Comparison of ENCODE assay signal across 11 cellular contexts in the genomic region with DNA sequence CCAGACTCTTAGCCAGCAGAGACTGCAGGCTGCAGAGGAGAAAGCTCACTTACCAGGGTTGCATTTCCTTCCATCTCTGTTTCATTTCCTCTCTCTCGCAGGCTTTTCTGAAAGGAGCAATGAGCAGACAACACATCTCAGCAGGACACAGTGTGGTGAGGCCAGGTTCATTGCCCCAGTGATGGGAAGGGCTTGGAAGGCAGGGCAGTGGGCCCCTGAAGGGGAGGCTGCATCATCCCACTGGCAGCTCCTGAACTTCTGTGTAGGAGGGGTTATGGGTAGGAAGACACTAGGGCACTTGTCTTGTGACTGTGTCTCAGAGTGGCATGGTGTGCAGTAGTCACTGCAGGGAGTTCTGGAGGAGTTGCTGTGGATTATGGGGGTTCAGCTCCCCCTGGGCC.
DNase-seq lines count a peak whose midpoint lies in the region; ATAC-seq lines count a peak whose summit lies in the region.
"Had no signal": no experiment of that assay in that cellular context is flagged by ENCODE, and none has a peak within 500 bp of the region (broad histone marks: within the 10 kb centered on the region; RNA-seq: fewer than 3 reads in every experiment).

No MANE protein-coding gene starts in this region.

- ATAC-seq in GM19395 (IDR thresholded peaks at IDR 0.05; ENCODE audit: unreplicated experiment) = peak; percentile 99
- ATAC-seq in HG03025 (IDR thresholded peaks at IDR 0.05; ENCODE audit: low FRiP score, unreplicated experiment) = peak; percentile 96
- ATAC-seq: PC-3 had no signal

- DNase-seq in COLO829 (ENCODE audit: low spot score) (peak; percentile 11), RPMI8226 (peak; percentile 8), NCI-H2171 (lab: John Stamatoyannopoulos, UW) (no peak), SK-N-DZ (ENCODE audit: low spot score) (no peak), DMS153 (lab: John Stamatoyannopoulos, UW) (no peak), DMS114 treated with DMSO at 0.1 percent for 48 hours (lab: John Stamatoyannopoulos, UW; ENCODE audit: unreplicated experiment) (no peak)
- DNase-seq: CD4-positive, alpha-beta T cell; cortex of kidney; PC-3 had no signal

Comparison
In these comparisons a context has a peak if more than half of its experiments do, and no peak if none do; other contexts are left out.
1. DNase-seq: peak in COLO829 (single experiment) and RPMI8226 (single experiment); none in NCI-H2171 (single experiment), SK-N-DZ (single experiment), DMS153 (single experiment) and DMS114 treated with DMSO at 0.1 percent for 48 hours (single experiment).